6 cellular contexts compared by ENCODE assay signal in genomic region chr12:9390761-9391160, GRCh38.
"Had no signal": no experiment of that assay in that cellular context is flagged by ENCODE, and none has a peak within 500 bp of the region (broad histone marks: within the 10 kb centered on the region; RNA-seq: fewer than 3 reads in every experiment).

No MANE protein-coding gene starts in this region.

- ATAC-seq: HepG2, K562 had no signal

- DNase-seq: IMR-90, KBM-7, KG1 had no signal

- H3K4me3 ChIP-seq: K562 had no signal

- H3K27ac ChIP-seq: HL-60 had no signal
